In the genomic region with DNA sequence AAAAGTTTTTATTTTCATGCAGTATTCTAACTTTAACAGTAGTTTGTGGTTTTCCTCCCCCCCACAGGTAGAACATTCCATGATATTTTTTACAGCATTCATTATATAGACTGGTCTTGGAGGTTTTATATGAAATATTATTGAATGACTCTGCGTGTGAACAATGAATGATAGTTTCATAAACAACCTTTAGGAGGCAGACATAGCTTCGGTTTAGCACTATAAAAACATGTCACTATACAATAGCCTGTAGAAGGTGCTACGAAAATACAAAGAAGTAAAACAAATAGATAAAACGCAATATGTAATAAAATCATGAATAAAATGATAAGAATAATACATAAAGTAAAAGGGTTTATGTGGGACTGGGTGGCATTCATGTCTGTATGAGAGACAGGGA, we compare ENCODE assay signal across 13 cellular contexts. TPM values are rescaled to one million over a fixed set of nuclear protein-coding genes. Genes with fewer than 3 reads are reported as not detected.
DNase-seq lines count a peak whose midpoint lies in the region; ATAC-seq and TF ChIP-seq lines count a peak whose summit lies in the region.
"Had no signal": no experiment of that assay in that cellular context is flagged by ENCODE, and none has a peak within 500 bp of the region (broad histone marks: within the 10 kb centered on the region; RNA-seq: fewer than 3 reads in every experiment).

No MANE protein-coding gene starts in this region.

- H3F3A ChIP-seq in Loucy (ENCODE audit: low read depth): no peaks in the 10 kb centered on the region

- H3K4me1 Mint-ChIP-seq in neural crest cell: no peaks in the 10 kb centered on the region
- H3K4me1 Mint-ChIP-seq in CD4-positive, alpha-beta memory T cell: no peaks in the 10 kb centered on the region

- H3K27me3 ChIP-seq in Loucy (ENCODE audit: insufficient read depth, low read length, poor library complexity, severe bottlenecking) (no peaks in the 10 kb centered on the region), aorta (ENCODE audit: control insufficient read depth in 1 of 2, insufficient read depth in 2 of 2, low read length in 1 of 2) (no peaks in the 10 kb centered on the region)
- H3K27me3 ChIP-seq in CD4-positive, alpha-beta memory T cell (ENCODE audit: insufficient read depth, low read length): no peaks in the 10 kb centered on the region
- H3K27me3 ChIP-seq: right lobe of liver had no signal

- TF ChIP-seq CTCF in C4-2B (conservative IDR thresholded peaks at IDR 0.05) (peak; percentile 62), Loucy (conservative IDR thresholded peaks at IDR 0.05; ENCODE audit: low read length) (0 out of 2 replicates have a peak, but pooled peaks have one; percentile 17), choroid plexus epithelial cell (conservative IDR thresholded peaks at IDR 0.05; ENCODE audit: low read depth, low read length) (peak; percentile 38), neural crest cell (conservative IDR thresholded peaks at IDR 0.05) (peak; percentile 31)

- H3K36me3 Mint-ChIP-seq in neural crest cell (ENCODE audit: low read depth): no peaks in the 10 kb centered on the region
- H3K36me3 Mint-ChIP-seq in CD4-positive, alpha-beta memory T cell: no peaks in the 10 kb centered on the region
- H3K36me3 Mint-ChIP-seq: activated naive CD8-positive, alpha-beta T cell had no signal

- DNase-seq in choroid plexus epithelial cell (ENCODE audit: low read depth) (peak; percentile 42), neural crest cell (ENCODE audit: low read depth, low spot score) (no peak), aorta (no peak)
- no peak for DNase-seq in CD4-positive, alpha-beta memory T cell
- DNase-seq: DMS79, NCI-H1436 treated with DMSO at 0.1 percent for 48 hours, right lobe of liver had no signal

- H3K4me2 ChIP-seq in Loucy (ENCODE audit: low read depth, low read length, poor library complexity, severe bottlenecking): no peak overlapping the region

- H3K9me3 ChIP-seq in Loucy (ENCODE audit: insufficient read depth, low read depth, low read length) (no peaks in the 10 kb centered on the region), aorta (ENCODE audit: control insufficient read depth, low read length) (no peaks in the 10 kb centered on the region)
- H3K9me3 ChIP-seq in CD4-positive, alpha-beta memory T cell (ENCODE audit: control insufficient read depth in 1 of 2, low read length in 2 of 2): no peaks in the 10 kb centered on the region
- H3K9me3 ChIP-seq: right lobe of liver had no signal

- no peak overlapping the region for H3K9ac ChIP-seq in Loucy (ENCODE audit: low read depth, low read length, poor library complexity, severe bottlenecking)

- POLR2A ChIA-PET in CD4-positive, alpha-beta memory T cell (lab: Charles Lee; ENCODE audit: partially characterized antibody): no interaction called here

- intact Hi-C loops in aorta (cut with DNase I): loop anchor here (5.0 to 10.0 kb wide), 2 partner anchors 964 to 1086 kb away; no protein-coding TSS in a partner anchor
- intact Hi-C loops in CD4-positive, alpha-beta memory T cell (cut with micrococcal nuclease): no loop called here

- H3K4me3 ChIP-seq in Loucy (ENCODE audit: low read length, poor library complexity, severe bottlenecking): no peak overlapping the region
- H3K4me3 ChIP-seq in choroid plexus epithelial cell (ENCODE audit: low read depth, low read length): peak overlapping the region; percentile 11
- no peak overlapping the region for H3K4me3 ChIP-seq in aorta (ENCODE audit: low read length in 2 of 2)
- H3K4me3 ChIP-seq in CD4-positive, alpha-beta memory T cell (ENCODE audit: low read length in 2 of 2): no peak overlapping the region
- H3K4me3 ChIP-seq: lung, right lobe of liver had no signal

- ATAC-seq in GM18909 (IDR thresholded peaks at IDR 0.05; ENCODE audit: poor library complexity, unreplicated experiment): no peak
- ATAC-seq in aorta (ENCODE audit: low FRiP score): no peak
- ATAC-seq in HG03442 (IDR thresholded peaks at IDR 0.05; ENCODE audit: unreplicated experiment): no peak

- no peaks in the 10 kb centered on the region for H4K20me1 ChIP-seq in Loucy (ENCODE audit: insufficient read depth, low read length, poor library complexity, severe bottlenecking)

- H3K36me3 ChIP-seq in Loucy (ENCODE audit: insufficient read depth, low read length) (no peaks in the 10 kb centered on the region), aorta (ENCODE audit: control insufficient read depth in 1 of 2, insufficient read depth in 2 of 2, low read length in 1 of 2) (no peaks in the 10 kb centered on the region)
- no peaks in the 10 kb centered on the region for H3K36me3 ChIP-seq in CD4-positive, alpha-beta memory T cell (ENCODE audit: insufficient read depth, low read length)
- H3K36me3 ChIP-seq: right lobe of liver had no signal

- CTCF ChIA-PET in CD4-positive, alpha-beta memory T cell (lab: Charles Lee; ENCODE audit: partially characterized antibody): no interaction called here

- no peak overlapping the region for H2AFZ ChIP-seq in Loucy (ENCODE audit: low read length)

- H3K79me2 ChIP-seq in Loucy (ENCODE audit: insufficient read depth, low read length): no peaks in the 10 kb centered on the region

- H3K27me3 Mint-ChIP-seq in neural crest cell (ENCODE audit: low read depth): peaks cover 21% of the 10 kb centered on the region
- H3K27me3 Mint-ChIP-seq in CD4-positive, alpha-beta memory T cell: peaks cover 7 to 8% of the 10 kb centered on the region in 2 donors

- WGBS in aorta, 2 donors: 40 to 47% methylated on average over 4 of the region's 4 CpGs

- H3K27ac Mint-ChIP-seq in neural crest cell (ENCODE audit: unreplicated experiment): no peak overlapping the region
- H3K27ac Mint-ChIP-seq in CD4-positive, alpha-beta memory T cell: no peak overlapping the region
- H3K27ac Mint-ChIP-seq: activated naive CD8-positive, alpha-beta T cell had no signal

- H3K27ac ChIP-seq in C4-2B: no peak overlapping the region
- no peak overlapping the region for H3K27ac ChIP-seq in aorta (ENCODE audit: low read depth in 1 of 2, low read length in 2 of 2)
- H3K27ac ChIP-seq in CD4-positive, alpha-beta memory T cell (ENCODE audit: low read depth, low read length): no peak overlapping the region
- H3K27ac ChIP-seq: right lobe of liver had no signal

- H3K4me1 ChIP-seq in Loucy (ENCODE audit: insufficient read depth, low read length, poor library complexity, severe bottlenecking) (no peaks in the 10 kb centered on the region), aorta (ENCODE audit: control insufficient read depth in 1 of 2, insufficient read depth in 2 of 2, low read length in 2 of 2) (no peaks in the 10 kb centered on the region)
- H3K4me1 ChIP-seq in CD4-positive, alpha-beta memory T cell (ENCODE audit: insufficient read depth, low read length): no peaks in the 10 kb centered on the region
- H3K4me1 ChIP-seq: right lobe of liver had no signal

- no peak overlapping the region for H3K4me3 Mint-ChIP-seq in neural crest cell
- H3K4me3 Mint-ChIP-seq in CD4-positive, alpha-beta memory T cell: no peak overlapping the region
- H3K4me3 Mint-ChIP-seq: activated naive CD8-positive, alpha-beta T cell had no signal

- H3K9me3 Mint-ChIP-seq in neural crest cell: no peaks in the 10 kb centered on the region
- H3K9me3 Mint-ChIP-seq in CD4-positive, alpha-beta memory T cell: peaks cover 0 to 3% (median 0%) of the 10 kb centered on the region in 8 donors

- no peaks in the 10 kb centered on the region for H3K9me2 ChIP-seq in Loucy (replicated peaks; ENCODE audit: low read depth, low read length)

RNA-seq across cellular contexts. Expression of a gene that starts 8.5 kb away (rescaled TPM):
- total RNA-seq in neural crest cell (not detected in 2 replicates), aorta (100 to 1,000 TPM in 1 of 2 donors, 10 to 100 TPM in 1; 87.8 to 202 TPM)
- polyA plus RNA-seq in aorta: 10 to 100 TPM; 39.7 to 40.6 TPM
- total RNA-seq in CD4-positive, alpha-beta memory T cell: under 1 TPM; 0.19 to 0.79 TPM
- not detected for polyA plus RNA-seq in CD4-positive, alpha-beta memory T cell

Comparison
In these comparisons a context has a peak if more than half of its experiments do, and no peak if none do; other contexts are left out.
1. RNA of a gene that starts 8.5 kb away (total RNA-seq): 87.8 to 202 TPM in aorta; 0.19 to 0.79 TPM in CD4-positive, alpha-beta memory T cell and not detected in neural crest cell; every median in the first group is over 10 times any median in the second.
2. Peak in every context shown above with its lines, with median percentiles within 50 percentile points of each other: CTCF ChIP-seq.